ENCODE assay signal across 9 cellular contexts in the genomic region with DNA sequence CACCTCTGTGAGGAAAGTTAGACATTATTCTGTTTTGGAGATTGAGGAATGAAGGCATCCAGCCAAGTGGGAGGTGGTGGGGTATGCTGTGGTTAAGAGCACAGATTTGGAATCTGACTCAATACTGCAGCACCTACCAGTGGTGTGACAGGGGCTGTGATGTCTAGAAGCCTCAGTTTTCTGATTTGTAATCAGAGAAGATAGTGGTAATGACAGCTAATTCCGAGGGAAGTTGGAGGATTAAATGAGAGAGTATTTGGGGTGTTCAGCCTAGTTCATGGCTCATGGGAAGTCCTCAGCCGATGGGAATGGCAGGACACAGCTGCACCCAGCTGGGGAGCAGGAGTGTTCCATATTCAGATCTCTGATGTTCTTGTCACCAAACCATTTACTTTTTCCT. TPM values are rescaled to one million over a fixed set of nuclear protein-coding genes. Genes with fewer than 3 reads are reported as not detected.
A peak's percentile ranks its signal among the peaks of the same experiment; 100 is the strongest.
DNase-seq lines count a peak whose midpoint lies in the region; ATAC-seq and TF ChIP-seq lines count a peak whose summit lies in the region.
"Had no signal": no experiment of that assay in that cellular context is flagged by ENCODE, and none has a peak within 500 bp of the region (broad histone marks: within the 10 kb centered on the region; RNA-seq: fewer than 3 reads in every experiment).

No MANE protein-coding gene starts in this region.

- H3K9ac ChIP-seq in PC-3 (ENCODE audit: low read length) = no peak overlapping the region

- H3K9me3 ChIP-seq in PC-3 (ENCODE audit: low read length) (no peaks in the 10 kb centered on the region), esophagus squamous epithelium (no peaks in the 10 kb centered on the region), gastrocnemius medialis (no peaks in the 10 kb centered on the region)

- H3K4me2 ChIP-seq in PC-3 (ENCODE audit: low read length) = no peak overlapping the region

- POLR2A ChIA-PET in GM10248 (lab: Yijun Ruan, JAX) = no interaction called here
- POLR2A ChIA-PET in PC-3 (lab: Charles Lee; ENCODE audit: unreplicated experiment) = no interaction called here

- no peak overlapping the region for H3K27ac ChIP-seq in PC-3 (ENCODE audit: low read length)
- H3K27ac ChIP-seq in esophagus squamous epithelium = peak overlapping the region in 3 of 4 donors; percentile 10 to 99 (median 86)
- H3K27ac ChIP-seq in gastrocnemius medialis = peak overlapping the region; percentile 81 to 89 (median 88)

- H3K4me3 ChIP-seq in PC-3 (ENCODE audit: low read length) (no peak overlapping the region), esophagus squamous epithelium (no peak overlapping the region), gastrocnemius medialis (no peak overlapping the region)

- TF ChIP-seq CTCF in GM10248 (IDR thresholded peaks at IDR 0.05; ENCODE audit: control extremely low read depth, extremely low read depth, low read depth, missing control alignments) = peak; percentile 40
- peak; percentile 24; the same call in 1 of the 2 replicates for TF ChIP-seq CTCF in PC-3 (conservative IDR thresholded peaks at IDR 0.05; ENCODE audit: low read depth, low read length)
- TF ChIP-seq CTCF in esophagus squamous epithelium (IDR thresholded peaks at IDR 0.05) = peak in 1 of 6 experiments; percentile 10
- peak in 2 of 5 experiments; percentile 23 to 29 for TF ChIP-seq CTCF in gastrocnemius medialis (IDR thresholded peaks at IDR 0.05 in 4 of 5, conservative IDR thresholded peaks at IDR 0.05 in 1 of 5)

- BruUV-seq in PC-3 (replicated peaks; lab: Mats Ljungman, UMichigan) = no TSS peak

- H3F3A ChIP-seq in PC-3 (ENCODE audit: low read length, unreplicated experiment) = no peaks in the 10 kb centered on the region

- in situ Hi-C loops in gastrocnemius medialis (cut with MboI; ENCODE audit: low sequenced_read_pairs in 4 of 4) = no loop called here

- H3K4me1 ChIP-seq in PC-3 (ENCODE audit: insufficient read depth, low read length) = peaks cover 14% of the 10 kb centered on the region; the same call in 1 of the 2 replicates
- peaks cover 4 to 95% (median 17%) of the 10 kb centered on the region in 3 donors for H3K4me1 ChIP-seq in esophagus squamous epithelium
- peaks cover 26 to 51% of the 10 kb centered on the region in 2 donors for H3K4me1 ChIP-seq in gastrocnemius medialis

- no peak for DNase-seq in GM10248 (ENCODE audit: extremely low spot score)
- peak; percentile 37 for DNase-seq in PC-3
- DNase-seq in esophagus squamous epithelium (lab: John Stamatoyannopoulos, UW) = no peak
- peak in 1 of 2 donors; percentile 35 for DNase-seq in gastrocnemius medialis
- no peak for DNase-seq in NCI-H345 (lab: John Stamatoyannopoulos, UW)
- no peak for DNase-seq in DMS114 treated with DMSO at 0.1 percent for 48 hours (lab: John Stamatoyannopoulos, UW; ENCODE audit: unreplicated experiment)
- DNase-seq: activated CD8-positive, alpha-beta memory T cell treated with anti-CD3 and anti-CD28 coated beads for 24 hours; NCI-H1417 had no signal

- no peaks in the 10 kb centered on the region for H3K79me2 ChIP-seq in PC-3 (ENCODE audit: low read length)

- TF ChIP-seq POLR2A in esophagus squamous epithelium (IDR thresholded peaks at IDR 0.05) (no peak), gastrocnemius medialis (IDR thresholded peaks at IDR 0.05) (no peak)

- ATAC-seq in PC-3 (no peak), gastrocnemius medialis (peak; percentile 59 to 62), HG03108 (IDR thresholded peaks at IDR 0.05; ENCODE audit: unreplicated experiment) (no peak)

- 65 to 66% methylated on average over 2 of the region's 2 CpGs for whole genome bisulfite sequencing in esophagus squamous epithelium, 2 donors

- no peaks in the 10 kb centered on the region for H4K20me1 ChIP-seq in PC-3 (ENCODE audit: low read length)

- no peaks in the 10 kb centered on the region for H3K27me3 ChIP-seq in PC-3 (ENCODE audit: low read length)
- H3K27me3 ChIP-seq in esophagus squamous epithelium = no peaks in the 10 kb centered on the region
- no peaks in the 10 kb centered on the region for H3K27me3 ChIP-seq in gastrocnemius medialis

- H3K36me3 ChIP-seq in PC-3 (ENCODE audit: low read depth, low read length) (peaks cover 28% of the 10 kb centered on the region), esophagus squamous epithelium (peaks cover 0 to 69% (median under 1%) of the 10 kb centered on the region in 3 donors), gastrocnemius medialis (peaks cover 0 to 18% of the 10 kb centered on the region in 2 donors)

- CTCF ChIA-PET in GM10248 (lab: Yijun Ruan, JAX) (interaction anchor here (0.9 to 2.9 kb wide), 3 partner anchors 71 to 212 kb away, joined by 3 to 14 read pairs (median 4); no protein-coding TSS in a partner anchor), PC-3 (lab: Charles Lee) (no interaction called here)

- no peak overlapping the region for H2AFZ ChIP-seq in PC-3 (ENCODE audit: low read length)

- no peaks in the 10 kb centered on the region for H3K9me2 ChIP-seq in PC-3 (replicated peaks; ENCODE audit: low read length)

- intact Hi-C loops in PC-3 (cut with micrococcal nuclease) = loop anchor here (5.0 kb wide), 1 partner anchor 145 kb away; no protein-coding TSS in a partner anchor
- intact Hi-C loops in esophagus squamous epithelium (cut with DNase I) = no loop called here
- intact Hi-C loops in gastrocnemius medialis (cut with DNase I; ENCODE audit: low total_unique reads) = loop anchor here (5.0 kb wide), 1 partner anchor 210 kb away; no protein-coding TSS in a partner anchor

RNA-seq across cellular contexts. Expression of a gene that starts 9.2 kb away (rescaled TPM):
- 11.7 and 13.1 TPM in 2 replicates for total RNA-seq in PC-3 (2014; rRNA removed)
- total RNA-seq in esophagus squamous epithelium = 10 to 100 TPM; 11.5 to 14.1 (median 11.9) TPM
- total RNA-seq in gastrocnemius medialis = 10 to 100 TPM; 12.4 to 20.4 (median 15.1) TPM

Comparison
In these comparisons a context has a peak if more than half of its experiments do, and no peak if none do; other contexts are left out.
1. ATAC-seq: peak in gastrocnemius medialis (2 of 2); none in PC-3 (single experiment) and HG03108 (single experiment).